9 cellular contexts compared by ENCODE assay signal in genomic region chr9:92328225-92328624, GRCh38. TPM values are rescaled to one million over a fixed set of nuclear protein-coding genes. Genes with fewer than 3 reads are reported as not detected.
A peak's percentile ranks its signal among the peaks of the same experiment; 100 is the strongest.
DNase-seq lines count a peak whose midpoint lies in the region; ATAC-seq, FAIRE-seq and TF ChIP-seq lines count a peak whose summit lies in the region.
"Had no signal": no experiment of that assay in that cellular context is flagged by ENCODE, and none has a peak within 500 bp of the region (broad histone marks: within the 10 kb centered on the region; RNA-seq: fewer than 3 reads in every experiment).

No MANE protein-coding gene starts in this region.

- no peaks in the 10 kb centered on the region for H3K36me3 Mint-ChIP-seq in natural killer cell
- H3K36me3 Mint-ChIP-seq in natural killer cell treated with Interleukin-12 subunit alpha and Interleukin-12 subunit beta and Interleukin-15 and Interleukin-18, amount 100 ng/mL, for 72 hours = peaks cover 5% of the 10 kb centered on the region
- peaks cover 15% of the 10 kb centered on the region for H3K36me3 Mint-ChIP-seq in activated naive CD8-positive, alpha-beta T cell treated with anti-CD3 and anti-CD28 coated beads for 36 hours

- peaks cover 7% of the 10 kb centered on the region for H3K23me2 ChIP-seq in H1 (ENCODE audit: low read depth, low read length)

- no peak for TF ChIP-seq POLR2A in H1 (IDR thresholded peaks at IDR 0.05; ENCODE audit: control extremely low read depth in 1 of 2, low read depth in 2 of 2, low read length in 2 of 2)

- no peak for ATAC-seq in natural killer cell
- ATAC-seq in natural killer cell treated with Interleukin-12 subunit alpha and Interleukin-12 subunit beta and Interleukin-15 and Interleukin-18, amount 100 ng/mL, for 72 hours = no peak
- no peak for ATAC-seq in HG03025 (IDR thresholded peaks at IDR 0.05; ENCODE audit: low FRiP score, unreplicated experiment)
- no peak for ATAC-seq in Right ventricle myocardium inferior

- H2BK20ac ChIP-seq in H1 (ENCODE audit: low read length) = no peak overlapping the region

- H3K36me3 ChIP-seq in H1 (ENCODE audit: control insufficient read depth in 2 of 4, insufficient read depth in 4 of 4, low read length in 3 of 4) = peaks cover 0 to 1% (median under 1%) of the 10 kb centered on the region in 4 experiments; a peak in 3 of 8 replicates

- H3K4ac ChIP-seq in H1 (replicated peaks; ENCODE audit: insufficient read length, low read depth, low read length) = no peak overlapping the region

- H3K9ac ChIP-seq in H1 (replicated peaks in 1 of 4; ENCODE audit: extremely low read depth in 1 of 4, low read depth in 3 of 4, low read length in 3 of 4) = no peak overlapping the region

- no peak overlapping the region for H4K91ac ChIP-seq in H1 (replicated peaks; ENCODE audit: insufficient read length, low read length)

- H3K4me3 Mint-ChIP-seq in natural killer cell = peak overlapping the region; percentile 29
- H3K4me3 Mint-ChIP-seq in natural killer cell treated with Interleukin-12 subunit alpha and Interleukin-12 subunit beta and Interleukin-15 and Interleukin-18, amount 100 ng/mL, for 72 hours = no peak overlapping the region
- no peak overlapping the region for H3K4me3 Mint-ChIP-seq in activated naive CD8-positive, alpha-beta T cell treated with anti-CD3 and anti-CD28 coated beads for 36 hours
- H3K4me3 Mint-ChIP-seq: activated naive CD8-positive, alpha-beta T cell treated with anti-CD3 and anti-CD28 coated beads, Interleukin-2, amount 10 ng/mL, durations not matched to agents 7 days and 5 days had no signal

- no peak overlapping the region for H3K18ac ChIP-seq in H1 (ENCODE audit: extremely low read depth, low read length)

- CTCF ChIA-PET in H1 (lab: Charles Lee; ENCODE audit: partially characterized antibody) = interaction anchor here (0.7 to 2.1 kb wide), 8 partner anchors 13 to 305 kb away, joined by 3 to 13 read pairs (median 3); no protein-coding TSS in a partner anchor

- H3K9me3 Mint-ChIP-seq in natural killer cell = no peaks in the 10 kb centered on the region
- H3K9me3 Mint-ChIP-seq in natural killer cell treated with Interleukin-12 subunit alpha and Interleukin-12 subunit beta and Interleukin-15 and Interleukin-18, amount 100 ng/mL, for 72 hours = no peaks in the 10 kb centered on the region
- no peaks in the 10 kb centered on the region for H3K9me3 Mint-ChIP-seq in activated naive CD8-positive, alpha-beta T cell treated with anti-CD3 and anti-CD28 coated beads for 36 hours
- H3K9me3 Mint-ChIP-seq: activated naive CD8-positive, alpha-beta T cell treated with anti-CD3 and anti-CD28 coated beads, Interleukin-2, amount 10 ng/mL, durations not matched to agents 7 days and 5 days had no signal

- H3K4me1 ChIP-seq in H1 (replicated peaks in 1 of 4; ENCODE audit: control insufficient read depth in 3 of 4, insufficient read depth in 4 of 4, low read length in 3 of 4) = peaks cover 0 to 4% (median under 1%) of the 10 kb centered on the region in 4 experiments; a peak in 1 of 7 replicates

- no peak overlapping the region for H3K27ac ChIP-seq in H1 (ENCODE audit: low read depth, low read length)

- H3K79me1 ChIP-seq in H1 (ENCODE audit: low read depth, low read length) = peaks cover 2% of the 10 kb centered on the region

- TF ChIP-seq CTCF in natural killer cell (IDR thresholded peaks at IDR 0.05) = no peak
- TF ChIP-seq CTCF in H1 (IDR thresholded peaks at IDR 0.05; ENCODE audit: control extremely low read depth in 1 of 3, insufficient read depth in 1 of 3, low read depth in 1 of 3, low read length in 3 of 3) = peak in 2 of 3 experiments; percentile 13 to 27; a peak in 2 of 4 replicates

- H3K56ac ChIP-seq in H1 (replicated peaks; ENCODE audit: insufficient read length, low read depth, low read length) = no peak overlapping the region

- no peak overlapping the region for H2AFZ ChIP-seq in H1 (ENCODE audit: low read length)

- H3K4me1 Mint-ChIP-seq in natural killer cell = peaks cover 31 to 33% of the 10 kb centered on the region in 2 donors
- peaks cover 16 to 29% of the 10 kb centered on the region in 2 donors for H3K4me1 Mint-ChIP-seq in natural killer cell treated with Interleukin-12 subunit alpha and Interleukin-12 subunit beta and Interleukin-15 and Interleukin-18, amount 100 ng/mL, for 72 hours (ENCODE audit: low read depth in 2 of 2)
- peaks cover 25% of the 10 kb centered on the region for H3K4me1 Mint-ChIP-seq in activated naive CD8-positive, alpha-beta T cell treated with anti-CD3 and anti-CD28 coated beads for 36 hours

- no peaks in the 10 kb centered on the region for H3K27me3 ChIP-seq in H1 (replicated peaks in 1 of 4; ENCODE audit: control insufficient read depth in 3 of 4, extremely low read depth in 1 of 4, insufficient read depth in 3 of 4, low read length in 3 of 4)

- TF ChIP-seq RAD21 in H1 (IDR thresholded peaks at IDR 0.05 in 1 of 2, conservative IDR thresholded peaks at IDR 0.05 in 1 of 2; ENCODE audit: low read depth in 2 of 2, low read length in 2 of 2) = peak; percentile 42 to 59

- no peak for FAIRE-seq in H1 (lab: Jason Lieb, UNC)
- no peak for FAIRE-seq in frontal cortex (lab: Jason Lieb, UNC)

- no peaks in the 10 kb centered on the region for H3K27me3 Mint-ChIP-seq in natural killer cell (ENCODE audit: low read depth in 2 of 2)
- no peaks in the 10 kb centered on the region for H3K27me3 Mint-ChIP-seq in natural killer cell treated with Interleukin-12 subunit alpha and Interleukin-12 subunit beta and Interleukin-15 and Interleukin-18, amount 100 ng/mL, for 72 hours
- H3K27me3 Mint-ChIP-seq in activated naive CD8-positive, alpha-beta T cell treated with anti-CD3 and anti-CD28 coated beads for 36 hours = no peaks in the 10 kb centered on the region
- H3K27me3 Mint-ChIP-seq: activated naive CD8-positive, alpha-beta T cell treated with anti-CD3 and anti-CD28 coated beads, Interleukin-2, amount 10 ng/mL, durations not matched to agents 7 days and 5 days had no signal

- no peak overlapping the region for H4K8ac ChIP-seq in H1 (ENCODE audit: extremely low read depth, insufficient read depth, low read length)

- peaks cover 0 to 14% of the 10 kb centered on the region in 2 experiments; a peak in 2 of 4 replicates for H3K79me2 ChIP-seq in H1 (ENCODE audit: control insufficient read depth in 1 of 2, insufficient read depth in 2 of 2, low read length in 2 of 2)

- 68% methylated on average over 2 of the region's 2 CpGs; no CpG with 5 or more reads in 1 of the 2 experiments for WGBS in H1 (ENCODE audit: extremely low coverage in 1 of 2, insufficient coverage in 1 of 2, insufficient read length in 1 of 2, insufficient replicate concordance in 2 of 2, low coverage in 1 of 2, low lambda C conversion rate in 2 of 2, missing lambda C conversion rate in 1 of 2), 2 experiments

- H3K23ac ChIP-seq in H1 (ENCODE audit: insufficient read length) = no peak overlapping the region

- no peak for TF ChIP-seq EP300 in H1 (IDR thresholded peaks at IDR 0.05; ENCODE audit: borderline replicate concordance in 1 of 2, low read depth in 2 of 2, low read length in 2 of 2)

- H3K14ac ChIP-seq in H1 (ENCODE audit: insufficient read length) = no peak overlapping the region

- no peak overlapping the region for H2BK120ac ChIP-seq in H1 (replicated peaks; ENCODE audit: low read depth, low read length)

- H4K20me1 ChIP-seq in H1 (replicated peaks in 1 of 2; ENCODE audit: control insufficient read depth in 1 of 2, insufficient read depth in 2 of 2, low read length in 2 of 2) = peaks cover 1 to 2% of the 10 kb centered on the region in 2 experiments

- no peaks in the 10 kb centered on the region for H3K9me3 ChIP-seq in H1 (ENCODE audit: insufficient read depth in 2 of 2, low read depth in 1 of 2, low read length in 1 of 2)

- H3K4me2 ChIP-seq in H1 (ENCODE audit: insufficient read depth in 1 of 2, low read depth in 2 of 2, low read length in 2 of 2) = no peak overlapping the region

- H2AK5ac ChIP-seq in H1 (ENCODE audit: low read depth, low read length) = no peak overlapping the region

- H3K4me3 ChIP-seq in H1 (ENCODE audit: extremely low read depth in 1 of 4, insufficient read depth in 2 of 4, low read depth in 3 of 4, low read length in 4 of 4) = no peak overlapping the region

- no peak overlapping the region for H3K27ac Mint-ChIP-seq in natural killer cell
- H3K27ac Mint-ChIP-seq in natural killer cell treated with Interleukin-12 subunit alpha and Interleukin-12 subunit beta and Interleukin-15 and Interleukin-18, amount 100 ng/mL, for 72 hours = no peak overlapping the region
- no peak overlapping the region for H3K27ac Mint-ChIP-seq in activated naive CD8-positive, alpha-beta T cell treated with anti-CD3 and anti-CD28 coated beads for 36 hours
- H3K27ac Mint-ChIP-seq: activated naive CD8-positive, alpha-beta T cell treated with anti-CD3 and anti-CD28 coated beads, Interleukin-2, amount 10 ng/mL, durations not matched to agents 7 days and 5 days had no signal

- no peak overlapping the region for H2BK5ac ChIP-seq in H1 (ENCODE audit: low read depth, low read length)

- H4K5ac ChIP-seq in H1 (ENCODE audit: insufficient read length, low read depth, low read length) = no peak overlapping the region

- DNase-seq in natural killer cell = no peak
- DNase-seq in natural killer cell treated with Interleukin-12 subunit alpha and Interleukin-12 subunit beta and Interleukin-15 and Interleukin-18, amount 100 ng/mL, for 72 hours (ENCODE audit: low spot score) = no peak
- peak; percentile 88 for DNase-seq in NCI-H69 (lab: John Stamatoyannopoulos, UW)
- DNase-seq in H1 (ENCODE audit: low read depth in 1 of 2, low spot score in 2 of 2) = no peak
- no peak for DNase-seq in frontal cortex (ENCODE audit: low spot score in 2 of 2)
- DNase-seq in Right ventricle myocardium inferior (ENCODE audit: missing footprints) = no peak
- DNase-seq in activated naive CD8-positive, alpha-beta T cell treated with anti-CD3 and anti-CD28 coated beads for 36 hours = no peak
- DNase-seq: activated naive CD8-positive, alpha-beta T cell treated with anti-CD3 and anti-CD28 coated beads, Interleukin-2, amount 10 ng/mL, durations not matched to agents 7 days and 5 days had no signal

- intact Hi-C loops in natural killer cell (cut with micrococcal nuclease) = loop anchor here (5.0 kb wide), 1 partner anchor 114 kb away; no protein-coding TSS in a partner anchor
- intact Hi-C loops in Right ventricle myocardium inferior (cut with DNase I) = loop anchor here (5.0 to 10.0 kb wide), 2 partner anchors 304 to 437 kb away; partner anchors contain the start of gene BICD2

- POLR2A ChIA-PET in H1 (lab: Charles Lee; ENCODE audit: partially characterized antibody) = interaction anchor here (0.7 kb wide), 1 partner anchor 23 kb away, joined by 3 read pairs; no protein-coding TSS in a partner anchor

- no peak overlapping the region for H2BK12ac ChIP-seq in H1 (ENCODE audit: low read depth, low read length)

- no peak overlapping the region for H2BK15ac ChIP-seq in H1 (ENCODE audit: low read length)

RNA-seq across cellular contexts. Expression of gene CENPP, which starts 2.5 kb away (rescaled TPM):
- total RNA-seq in natural killer cell (10 to 100 TPM; 10.3 to 14.5 (median 12.1) TPM), frontal cortex (5.7 TPM), Right ventricle myocardium inferior (3.3 TPM)
- 10 to 100 TPM; 14.7 to 38.8 TPM for total RNA-seq in natural killer cell treated with Interleukin-12 subunit alpha and Interleukin-12 subunit beta and Interleukin-15 and Interleukin-18, amount 100 ng/mL, for 72 hours
- total RNA-seq in H1 (2021; fragmentation: NEBNext Ultra II Directional; extraction: Animal tissue kit (Norgen Biotek cat#: 25700)) = 9.9 and 10.8 TPM in 2 replicates
- polyA plus RNA-seq in H1 (2011; rRNA removed) = 2.2 and 2.7 TPM in 2 replicates
- 2.7 TPM for polyA plus RNA-seq in H1 (2011; cell fraction: cytosol; rRNA removed)
- polyA plus RNA-seq in H1 (2011; cell fraction: nucleus; rRNA removed) = 5.3 TPM
- polyA plus RNA-seq in H1 (2012, experiment 1 of 2) = 2.6 to 7.0 TPM (median 3.8 TPM) in 4 replicates
- 5.1 TPM for polyA plus RNA-seq in H1 (2012, experiment 2 of 2)
- 11.2 TPM for polyA plus RNA-seq in H1 (2013, experiment 1 of 2)
- polyA plus RNA-seq in H1 (2013, experiment 2 of 2) = 11.4 TPM
- polyA minus RNA-seq in H1 (2011; rRNA and poly(A)+ RNA removed) = 3.7 and 6.5 TPM in 2 replicates
- polyA minus RNA-seq in H1 (2011; cell fraction: cytosol; rRNA and poly(A)+ RNA removed) = 2.4 TPM
- 16.1 TPM for polyA minus RNA-seq in H1 (2011; cell fraction: nucleus; rRNA and poly(A)+ RNA removed)
- total RNA-seq in activated naive CD8-positive, alpha-beta T cell treated with anti-CD3 and anti-CD28 coated beads for 36 hours = 10 to 100 TPM; 26.5 to 27.0 TPM

RNA-seq across cellular contexts. Expression of gene NOL8, which starts 3.1 kb away (rescaled TPM):
- 10 to 100 TPM; 42.3 to 50.7 (median 46.7) TPM for total RNA-seq in natural killer cell
- total RNA-seq in natural killer cell treated with Interleukin-12 subunit alpha and Interleukin-12 subunit beta and Interleukin-15 and Interleukin-18, amount 100 ng/mL, for 72 hours = 10 to 100 TPM; 51.1 to 68.7 TPM
- 30.4 and 31.8 TPM in 2 replicates for total RNA-seq in H1 (2021; fragmentation: NEBNext Ultra II Directional; extraction: Animal tissue kit (Norgen Biotek cat#: 25700))
- 3.0 and 6.2 TPM in 2 replicates for polyA plus RNA-seq in H1 (2011; rRNA removed)
- polyA plus RNA-seq in H1 (2011; cell fraction: cytosol; rRNA removed) = 12.0 TPM
- polyA plus RNA-seq in H1 (2011; cell fraction: nucleus; rRNA removed) = 11.6 TPM
- polyA plus RNA-seq in H1 (2012, experiment 1 of 2) = 13.3 to 23.8 TPM (median 18.7 TPM) in 4 replicates
- 2.4 TPM for polyA plus RNA-seq in H1 (2012, experiment 2 of 2)
- 41.4 TPM for polyA plus RNA-seq in H1 (2013, experiment 1 of 2)
- polyA plus RNA-seq in H1 (2013, experiment 2 of 2) = 38.5 TPM
- polyA minus RNA-seq in H1 (2011; rRNA and poly(A)+ RNA removed) = 25.7 and 29.1 TPM in 2 replicates
- 13.4 TPM for polyA minus RNA-seq in H1 (2011; cell fraction: cytosol; rRNA and poly(A)+ RNA removed)
- 55.1 TPM for polyA minus RNA-seq in H1 (2011; cell fraction: nucleus; rRNA and poly(A)+ RNA removed)
- 12.6 TPM for total RNA-seq in frontal cortex
- 14.2 TPM for total RNA-seq in Right ventricle myocardium inferior
- total RNA-seq in activated naive CD8-positive, alpha-beta T cell treated with anti-CD3 and anti-CD28 coated beads for 36 hours = 10 to 100 TPM; 65.0 to 73.3 TPM

RNA-seq across cellular contexts. Expression of gene IARS1, which starts 34.7 kb away (rescaled TPM):
- total RNA-seq in natural killer cell (10 to 100 TPM; 50.8 to 70.8 (median 66.2) TPM), frontal cortex (163 TPM), Right ventricle myocardium inferior (54.7 TPM)
- total RNA-seq in natural killer cell treated with Interleukin-12 subunit alpha and Interleukin-12 subunit beta and Interleukin-15 and Interleukin-18, amount 100 ng/mL, for 72 hours = 100 to 1,000 TPM; 138 to 246 TPM
- 224 and 243 TPM in 2 replicates for total RNA-seq in H1 (2021; fragmentation: NEBNext Ultra II Directional; extraction: Animal tissue kit (Norgen Biotek cat#: 25700))
- polyA plus RNA-seq in H1 (2011; rRNA removed) = 64.9 and 74.9 TPM in 2 replicates
- 79.0 TPM for polyA plus RNA-seq in H1 (2011; cell fraction: cytosol; rRNA removed)
- 112 TPM for polyA plus RNA-seq in H1 (2011; cell fraction: nucleus; rRNA removed)
- 137 to 194 TPM (median 160 TPM) in 4 replicates for polyA plus RNA-seq in H1 (2012, experiment 1 of 2)
- polyA plus RNA-seq in H1 (2012, experiment 2 of 2) = 9.3 TPM
- polyA plus RNA-seq in H1 (2013, experiment 1 of 2) = 140 TPM
- polyA plus RNA-seq in H1 (2013, experiment 2 of 2) = 128 TPM
- 196 and 282 TPM in 2 replicates for polyA minus RNA-seq in H1 (2011; rRNA and poly(A)+ RNA removed)
- polyA minus RNA-seq in H1 (2011; cell fraction: cytosol; rRNA and poly(A)+ RNA removed) = 118 TPM
- polyA minus RNA-seq in H1 (2011; cell fraction: nucleus; rRNA and poly(A)+ RNA removed) = 263 TPM
- total RNA-seq in activated naive CD8-positive, alpha-beta T cell treated with anti-CD3 and anti-CD28 coated beads for 36 hours = 100 to 1,000 TPM; 280 TPM
